ENCODE assay signal across 7 cellular contexts in the genomic region with DNA sequence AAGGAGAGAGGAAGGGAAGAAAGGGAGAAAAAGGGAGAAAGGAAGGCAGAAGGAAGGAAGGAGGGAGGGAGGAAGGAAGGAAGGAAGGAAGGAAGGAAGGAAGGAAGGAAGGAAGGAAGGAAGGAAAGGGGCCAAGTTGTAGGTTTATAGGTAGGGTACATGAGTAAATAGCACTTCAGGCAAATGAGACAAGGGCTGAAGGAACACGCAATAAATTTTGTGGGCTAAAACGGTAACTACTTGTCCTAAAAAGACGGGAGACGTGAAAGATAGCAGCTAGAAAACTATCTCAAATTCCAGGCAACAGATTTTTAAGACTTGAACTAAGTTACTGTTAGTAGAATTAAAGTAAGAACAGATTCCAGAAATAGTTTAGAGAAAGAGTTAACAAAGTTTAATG.
"Had no signal": no experiment of that assay in that cellular context is flagged by ENCODE, and none has a peak within 500 bp of the region (broad histone marks: within the 10 kb centered on the region; RNA-seq: fewer than 3 reads in every experiment).

No MANE protein-coding gene starts in this region.

- H3K4me3 ChIP-seq: K562 had no signal

- H3K9ac ChIP-seq: KMS-11 had no signal

- H3K4me2 ChIP-seq: KMS-11 had no signal

- DNase-seq: IMR-90, KBM-7, KG1 had no signal

- H3K27ac ChIP-seq: HL-60, KMS-11 had no signal

- ATAC-seq: HepG2, K562 had no signal
